ENCODE assay signal across 17 cellular contexts in the genomic region with DNA sequence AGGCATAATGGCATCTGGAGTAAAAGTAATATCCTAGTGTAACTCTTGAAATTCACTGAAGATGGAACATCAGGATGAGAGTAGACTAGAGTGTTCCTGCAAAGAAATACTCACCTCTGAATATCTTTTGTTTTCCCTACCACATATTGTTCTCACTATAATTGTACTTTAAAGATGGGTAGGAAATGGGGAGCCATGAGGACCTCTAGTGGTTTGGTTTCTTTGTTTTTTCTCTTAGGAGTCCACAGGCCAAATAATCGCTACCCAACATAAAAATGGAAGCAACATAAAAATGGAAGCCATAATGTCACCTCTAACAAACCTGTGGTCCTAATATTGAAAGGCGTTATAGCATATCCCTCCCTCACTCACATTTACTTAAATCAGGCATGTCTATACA.
DNase-seq lines count a peak whose midpoint lies in the region; ATAC-seq and TF ChIP-seq lines count a peak whose summit lies in the region.
"Had no signal": no experiment of that assay in that cellular context is flagged by ENCODE, and none has a peak within 500 bp of the region (broad histone marks: within the 10 kb centered on the region; RNA-seq: fewer than 3 reads in every experiment).

No MANE protein-coding gene starts in this region.

- no peak for ATAC-seq in HG02798 (IDR thresholded peaks at IDR 0.05; ENCODE audit: poor library complexity, unreplicated experiment)
- ATAC-seq: CD8-positive, alpha-beta T cell; heart right ventricle had no signal

- TF ChIP-seq CTCF in LNCAP (IDR thresholded peaks at IDR 0.05), result peak; percentile 23; the same call in 1 of the 2 replicates

- DNase-seq in NCI-H82 (lab: John Stamatoyannopoulos, UW), result peak; percentile 10
- DNase-seq in NCI-H82 treated with DMSO at 0.1 percent for 48 hours (lab: John Stamatoyannopoulos, UW; ENCODE audit: unreplicated experiment), result no peak
- DNase-seq in SK-N-DZ (ENCODE audit: low spot score), result peak; percentile 31
- peak; percentile 2 for DNase-seq in left kidney (ENCODE audit: low read depth, low spot score)
- no peak for DNase-seq in NCI-H345 (lab: John Stamatoyannopoulos, UW)
- DNase-seq in middle frontal gyrus (ENCODE audit: extremely low spot score, low spot score), result no peak
- DNase-seq: activated T-cell treated with anti-CD3 and anti-CD28 coated beads, Interleukin-2, amount 50 U/mL, for 24 hours; CD8-positive, alpha-beta T cell; dorsolateral prefrontal cortex; GDM1; heart right ventricle; left colon; NCI-H187 treated with DMSO at 0.1 percent for 48 hours; RPMI8226; stimulated activated naive CD4-positive, alpha-beta T cell treated with Interleukin-2 at 50 U/mL for 16 hours had no signal

Comparison
In these comparisons a context has a peak if more than half of its experiments do, and no peak if none do; other contexts are left out.
1. DNase-seq: peak in NCI-H82 (single experiment), SK-N-DZ (single experiment) and left kidney (single experiment); none in NCI-H82 treated with DMSO at 0.1 percent for 48 hours (single experiment), NCI-H345 (single experiment) and middle frontal gyrus (single experiment).